In the genomic region with DNA sequence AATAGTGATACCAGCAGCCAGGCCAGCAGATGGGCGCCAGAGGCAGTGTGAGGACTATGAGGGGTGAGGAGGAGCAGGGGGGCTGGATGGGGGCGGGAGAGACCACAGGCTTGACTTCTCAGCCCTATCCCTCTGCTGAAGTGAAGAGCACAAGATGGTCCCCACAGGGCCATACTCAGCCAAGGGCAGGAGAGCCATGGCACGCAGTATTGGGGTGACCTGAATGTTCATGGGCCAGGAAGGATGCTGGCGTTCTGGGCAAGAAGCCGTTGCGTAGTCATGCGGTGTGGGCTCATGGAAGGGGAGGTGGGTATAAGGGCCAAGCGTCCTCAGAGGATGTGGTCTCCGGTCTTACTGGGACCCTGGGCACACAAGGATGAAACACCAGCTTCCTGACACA, we compare ENCODE assay signal across 17 cellular contexts.
"Had no signal": no experiment of that assay in that cellular context is flagged by ENCODE, and none has a peak within 500 bp of the region (broad histone marks: within the 10 kb centered on the region; RNA-seq: fewer than 3 reads in every experiment).

No MANE protein-coding gene starts in this region.

- H3K27me3 ChIP-seq: dorsolateral prefrontal cortex had no signal

- DNase-seq: central memory CD4-positive, alpha-beta T cell; cortex of kidney; dorsolateral prefrontal cortex; effector memory CD4-positive, alpha-beta T cell; immature natural killer cell; left colon; mammary epithelial cell; natural killer cell; occipital lobe; stimulated activated CD4-positive, alpha-beta T cell treated with anti-CD3 and anti-CD28 coated beads, Interleukin-2, amount 100 ng/mL, for 24 hours; stimulated activated naive CD4-positive, alpha-beta T cell treated with Interleukin-2 at 50 U/mL for 16 hours; trophoblast cell had no signal

- H3K4me3 Mint-ChIP-seq: immature natural killer cell, mesothelial cell of epicardium, natural killer cell, neural crest cell had no signal

- H3K36me3 Mint-ChIP-seq: immature natural killer cell, mesothelial cell of epicardium, natural killer cell had no signal

- H3K27ac ChIP-seq: dorsolateral prefrontal cortex, parathyroid adenoma, prostate gland had no signal

- H3K4me3 ChIP-seq: dorsolateral prefrontal cortex, prostate gland had no signal

- H2AFZ ChIP-seq: parathyroid adenoma had no signal

- H3K9me3 Mint-ChIP-seq: immature natural killer cell, mesothelial cell of epicardium, natural killer cell, neural crest cell had no signal

- H3K9me3 ChIP-seq: prostate gland had no signal

- H3K27ac Mint-ChIP-seq: mesothelial cell of epicardium, natural killer cell had no signal

- ATAC-seq: natural killer cell, sciatic nerve had no signal

- H3K9ac ChIP-seq: parathyroid adenoma had no signal

- H3K36me3 ChIP-seq: prostate gland had no signal

- H3K4me1 ChIP-seq: parathyroid adenoma, prostate gland had no signal
